ENCODE assay signal across 15 cellular contexts in the genomic region with DNA sequence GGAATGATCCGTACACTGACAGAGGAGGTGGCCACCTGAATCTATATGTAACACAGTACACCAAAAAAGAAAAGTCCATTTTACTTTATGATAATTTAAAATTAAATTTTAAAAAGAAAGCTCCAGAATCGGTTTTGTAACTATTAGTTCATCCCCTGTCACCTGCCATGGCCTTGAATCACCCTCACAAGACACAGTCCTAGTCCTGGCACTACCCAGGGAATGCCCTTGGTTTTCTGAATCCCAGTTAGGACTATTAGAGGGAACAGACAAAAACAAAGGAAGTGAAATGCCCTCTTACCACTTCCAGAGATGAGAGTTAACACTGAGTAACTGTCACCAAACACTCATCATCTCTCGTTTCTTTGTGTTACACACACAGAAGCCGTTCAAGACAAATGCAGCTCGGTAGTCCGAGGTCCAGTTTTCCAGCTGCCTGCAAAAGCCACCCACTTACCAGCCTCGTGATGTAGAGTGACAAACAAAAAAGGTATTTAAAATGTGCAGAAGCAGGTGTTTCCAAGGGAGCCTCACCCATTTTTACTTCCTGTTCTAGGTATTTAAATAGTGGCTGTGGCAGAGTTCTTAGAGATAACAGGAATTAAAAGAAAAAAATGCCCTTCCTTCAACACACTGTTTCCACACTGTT. TPM values are rescaled to one million over a fixed set of nuclear protein-coding genes. Genes with fewer than 3 reads are reported as not detected.
DNase-seq lines count a peak whose midpoint lies in the region; ATAC-seq and TF ChIP-seq lines count a peak whose summit lies in the region.
"Had no signal": no experiment of that assay in that cellular context is flagged by ENCODE, and none has a peak within 500 bp of the region (broad histone marks: within the 10 kb centered on the region; RNA-seq: fewer than 3 reads in every experiment).

No MANE protein-coding gene starts in this region.

- H3K36me3 ChIP-seq in Karpas-422 (ENCODE audit: insufficient read depth, low read length) = no peaks in the 10 kb centered on the region
- H3K36me3 ChIP-seq: uterus had no signal

- peaks cover 6 to 16% of the 10 kb centered on the region in 2 donors for H3K9me3 Mint-ChIP-seq in activated naive CD4-positive, alpha-beta T cell treated with anti-CD3 and anti-CD28 coated beads, Interleukin-2, amount 50 U/mL, for 72 hours

- peaks cover 4% of the 10 kb centered on the region; the same call in 1 of the 2 replicates for H3K9me3 ChIP-seq in Karpas-422 (ENCODE audit: low read length)

- H3K9ac ChIP-seq in Karpas-422 (ENCODE audit: low read length) = no peak overlapping the region
- H3K9ac ChIP-seq: parathyroid adenoma had no signal

- no peaks in the 10 kb centered on the region for H4K20me1 ChIP-seq in Karpas-422 (ENCODE audit: insufficient read depth, low read depth, low read length)

- no peak overlapping the region for H3K27ac Mint-ChIP-seq in activated naive CD4-positive, alpha-beta T cell treated with anti-CD3 and anti-CD28 coated beads, Interleukin-2, amount 50 U/mL, for 72 hours

- DNase-seq in A172 (ENCODE audit: low spot score) (peak; percentile 43), Karpas-422 (peak; percentile 49), NCI-H510A treated with DMSO at 0.1 percent for 48 hours (lab: John Stamatoyannopoulos, UW) (peak; percentile 90), epithelial cell of esophagus (ENCODE audit: low read depth) (peak; percentile 36), NCI-H1694 treated with DMSO at 0.1 percent for 48 hours (lab: John Stamatoyannopoulos, UW) (no peak), superior temporal gyrus (ENCODE audit: extremely low spot score) (no peak)
- DNase-seq in activated CD4-positive, CD25-positive, alpha-beta regulatory T cell treated with anti-CD3 and anti-CD28 coated beads, Interleukin-2, amount 50 U/mL, for 72 hours = no peak
- DNase-seq in activated naive CD4-positive, alpha-beta T cell treated with anti-CD3 and anti-CD28 coated beads, Interleukin-2, amount 50 U/mL, for 72 hours (ENCODE audit: low spot score in 2 of 2) = no peak
- DNase-seq: activated CD4-positive, alpha-beta T cell treated with anti-CD3 and anti-CD28 coated beads for 1 hour; cortex of kidney; DMS79 treated with DMSO at 0.1 percent for 48 hours; Kasumi-1; SW 1271; uterus had no signal

- H2AFZ ChIP-seq in Karpas-422 (ENCODE audit: low read length) = no peak overlapping the region
- H2AFZ ChIP-seq: parathyroid adenoma had no signal

- no peaks in the 10 kb centered on the region for H3K79me2 ChIP-seq in Karpas-422 (ENCODE audit: low read length)
- H3K79me2 ChIP-seq: parathyroid adenoma had no signal

- H3K27ac ChIP-seq in Karpas-422 (ENCODE audit: low read length) = no peak overlapping the region
- H3K27ac ChIP-seq: parathyroid adenoma, uterus had no signal

- peaks cover 11 to 29% of the 10 kb centered on the region in 2 donors for H3K36me3 Mint-ChIP-seq in activated naive CD4-positive, alpha-beta T cell treated with anti-CD3 and anti-CD28 coated beads, Interleukin-2, amount 50 U/mL, for 72 hours

- peaks cover 4% of the 10 kb centered on the region; the same call in 1 of the 2 replicates for H3K27me3 ChIP-seq in Karpas-422 (ENCODE audit: low read length)
- H3K27me3 ChIP-seq: uterus had no signal

- peaks cover 13% of the 10 kb centered on the region for H3K4me1 ChIP-seq in Karpas-422 (ENCODE audit: low read length)
- H3K4me1 ChIP-seq: parathyroid adenoma had no signal

- ATAC-seq in activated naive CD4-positive, alpha-beta T cell treated with anti-CD3 and anti-CD28 coated beads, Interleukin-2, amount 50 U/mL, for 72 hours = no peak

- H3K4me2 ChIP-seq in Karpas-422 (ENCODE audit: low read depth, low read length, poor library complexity, severe bottlenecking) = no peak overlapping the region

- no peaks in the 10 kb centered on the region for H3K9me2 ChIP-seq in Karpas-422 (replicated peaks; ENCODE audit: insufficient read depth, low read length)

- TF ChIP-seq CTCF in epithelial cell of esophagus (IDR thresholded peaks at IDR 0.05; ENCODE audit: insufficient read depth, low read depth, low read length, missing control alignments) = no peak

- H3K4me3 ChIP-seq in Karpas-422 (ENCODE audit: low read length) = no peak overlapping the region
- no peak overlapping the region for H3K4me3 ChIP-seq in epithelial cell of esophagus (ENCODE audit: low read length)
- H3K4me3 ChIP-seq: uterus had no signal

RNA-seq across cellular contexts. Expression of gene PTPRN2, which starts 6.1 kb away (rescaled TPM):
- 2.2 and 4.4 TPM in 2 replicates for total RNA-seq in A172 (2014; rRNA removed; shearing (Covaris generic))
- total RNA-seq in Karpas-422 (2014; rRNA removed; shearing (Covaris generic); ENCODE audit: low replicate concordance) = 0.87 and 1.7 TPM in 2 replicates
- total RNA-seq in activated naive CD4-positive, alpha-beta T cell treated with anti-CD3 and anti-CD28 coated beads, Interleukin-2, amount 50 U/mL, for 72 hours = under 1 TPM; 0.35 to 0.61 TPM

Comparison
In these comparisons a context has a peak if more than half of its experiments do, and no peak if none do; other contexts are left out.
1. DNase-seq: peak in A172 (single experiment), Karpas-422 (single experiment), NCI-H510A treated with DMSO at 0.1 percent for 48 hours (single experiment) and epithelial cell of esophagus (single experiment); none in activated CD4-positive, CD25-positive, alpha-beta regulatory T cell treated with anti-CD3 and anti-CD28 coated beads, Interleukin-2, amount 50 U/mL, for 72 hours (single experiment), activated naive CD4-positive, alpha-beta T cell treated with anti-CD3 and anti-CD28 coated beads, Interleukin-2, amount 50 U/mL, for 72 hours (0 of 2), NCI-H1694 treated with DMSO at 0.1 percent for 48 hours (single experiment) and superior temporal gyrus (single experiment).